Comparison of ENCODE assay signal across 9 cellular contexts in the genomic region with DNA sequence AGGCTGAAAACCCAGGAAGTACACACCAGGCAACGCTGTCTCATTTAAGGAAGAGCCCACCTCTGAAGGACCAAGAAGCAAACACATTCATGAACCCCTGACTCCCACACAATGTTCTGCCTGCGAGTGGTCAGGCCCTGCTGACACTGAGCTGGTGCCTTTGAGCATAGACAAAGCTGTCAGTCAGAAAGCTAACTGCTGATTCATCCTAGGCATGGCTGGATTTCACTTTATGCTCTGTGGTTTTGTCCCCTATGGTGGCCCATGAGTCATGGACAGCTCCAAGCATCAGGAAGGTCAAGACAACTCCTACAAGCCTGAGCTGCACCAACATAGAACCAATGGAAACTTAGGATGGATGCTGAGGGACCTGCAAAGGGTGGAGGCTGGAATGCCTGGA.
A peak's percentile ranks its signal among the peaks of the same experiment; 100 is the strongest.
DNase-seq lines count a peak whose midpoint lies in the region; ATAC-seq and TF ChIP-seq lines count a peak whose summit lies in the region.
"Had no signal": no experiment of that assay in that cellular context is flagged by ENCODE, and none has a peak within 500 bp of the region (broad histone marks: within the 10 kb centered on the region; RNA-seq: fewer than 3 reads in every experiment).

No MANE protein-coding gene starts in this region.

- POLR2A ChIA-PET in CD4-positive, alpha-beta T cell (lab: Charles Lee), result no interaction called here
- POLR2A ChIA-PET in HEK293 (lab: Yijun Ruan, JAX), result no interaction called here

- CTCF ChIA-PET in CD4-positive, alpha-beta T cell (lab: Charles Lee), result no interaction called here
- CTCF ChIA-PET in HEK293 (lab: Yijun Ruan, JAX), result no interaction called here

- no peak for DNase-seq in CD4-positive, alpha-beta T cell
- peak; percentile 85 to 91 for DNase-seq in SJSA1 (ENCODE audit: low read depth in 1 of 2, low spot score in 2 of 2)
- DNase-seq in foreskin melanocyte, result peak; percentile 85
- no peak for DNase-seq in NCI-H526 (lab: John Stamatoyannopoulos, UW)
- DNase-seq in activated CD4-positive, CD25-positive, alpha-beta regulatory T cell (lab: John Stamatoyannopoulos, UW), result no peak
- DNase-seq in Peyer's patch, result no peak
- no peak for DNase-seq in aorta
- DNase-seq: right lobe of liver had no signal

- H3K4me3 Mint-ChIP-seq in CD4-positive, alpha-beta T cell, result no peak overlapping the region

- peaks cover 0 to 68% of the 10 kb centered on the region in 2 experiments; a peak in 1 of 3 replicates for H3K36me3 ChIP-seq in HEK293 (ENCODE audit: control insufficient read depth in 2 of 2, insufficient read depth in 1 of 2, low read length in 2 of 2)
- peaks cover 24% of the 10 kb centered on the region for H3K36me3 ChIP-seq in SJSA1
- H3K36me3 ChIP-seq in Peyer's patch, result peaks cover 0 to 24% (median 0%) of the 10 kb centered on the region in 3 donors
- peaks cover 0 to 4% of the 10 kb centered on the region in 2 donors for H3K36me3 ChIP-seq in aorta (ENCODE audit: control insufficient read depth in 1 of 2, insufficient read depth in 2 of 2, low read length in 1 of 2)
- H3K36me3 ChIP-seq: right lobe of liver had no signal

- peak overlapping the region; percentile 40 for H3K27ac Mint-ChIP-seq in CD4-positive, alpha-beta T cell

- H3K36me3 Mint-ChIP-seq in CD4-positive, alpha-beta T cell (ENCODE audit: low read depth), result peaks cover 76% of the 10 kb centered on the region

- intact Hi-C loops in CD4-positive, alpha-beta T cell (cut with DNase I, micrococcal nuclease), result no loop called here
- intact Hi-C loops in aorta (cut with DNase I), result no loop called here

- H3K4me3 ChIP-seq in HEK293 (ENCODE audit: low read depth, low read length) (no peak overlapping the region), SJSA1 (no peak overlapping the region), Peyer's patch (no peak overlapping the region), aorta (ENCODE audit: low read length in 2 of 2) (no peak overlapping the region)
- H3K4me3 ChIP-seq: right lobe of liver had no signal

- no peaks in the 10 kb centered on the region for H3K4me1 ChIP-seq in HEK293 (ENCODE audit: control insufficient read depth, insufficient read depth, low read length)
- H3K4me1 ChIP-seq in SJSA1 (replicated peaks), result peaks cover 35% of the 10 kb centered on the region
- H3K4me1 ChIP-seq in Peyer's patch, result no peaks in the 10 kb centered on the region
- H3K4me1 ChIP-seq in aorta (ENCODE audit: control insufficient read depth in 1 of 2, insufficient read depth in 2 of 2, low read length in 2 of 2), result no peaks in the 10 kb centered on the region
- H3K4me1 ChIP-seq: right lobe of liver had no signal

- no peaks in the 10 kb centered on the region for H3K9me3 ChIP-seq in CD4-positive, alpha-beta T cell (ENCODE audit: control insufficient read depth, low read length)
- H3K9me3 ChIP-seq in HEK293 (ENCODE audit: control insufficient read depth, insufficient read depth, low read depth, low read length) (no peaks in the 10 kb centered on the region), SJSA1 (replicated peaks) (no peaks in the 10 kb centered on the region), Peyer's patch (no peaks in the 10 kb centered on the region), aorta (ENCODE audit: control insufficient read depth, low read length) (no peaks in the 10 kb centered on the region)
- H3K9me3 ChIP-seq: right lobe of liver had no signal

- H3K27ac ChIP-seq in CD4-positive, alpha-beta T cell (ENCODE audit: low read depth, low read length), result no peak overlapping the region
- H3K27ac ChIP-seq in HEK293 (ENCODE audit: extremely low read depth, low read depth, low read length) (no peak overlapping the region), SJSA1 (peak overlapping the region; percentile 72), Peyer's patch (no peak overlapping the region), aorta (ENCODE audit: low read depth in 1 of 2, low read length in 2 of 2) (no peak overlapping the region)
- H3K27ac ChIP-seq: right lobe of liver had no signal

- H3K27me3 Mint-ChIP-seq in CD4-positive, alpha-beta T cell, result no peaks in the 10 kb centered on the region

- H3K9me3 Mint-ChIP-seq in CD4-positive, alpha-beta T cell, result no peaks in the 10 kb centered on the region

- no peak for TF ChIP-seq POLR2A in Peyer's patch (IDR thresholded peaks at IDR 0.05)

- WGBS in aorta, 2 donors, result 94 to 97% methylated on average over 2 of the region's 2 CpGs

- no peak for ATAC-seq in CD4-positive, alpha-beta T cell (ENCODE audit: poor library complexity)
- no peak for ATAC-seq in aorta (ENCODE audit: low FRiP score)

- H3K27me3 ChIP-seq in CD4-positive, alpha-beta T cell (ENCODE audit: control insufficient read depth, insufficient read depth, low read length), result no peaks in the 10 kb centered on the region
- H3K27me3 ChIP-seq in SJSA1 (replicated peaks) (no peaks in the 10 kb centered on the region), Peyer's patch (no peaks in the 10 kb centered on the region), aorta (ENCODE audit: control insufficient read depth in 1 of 2, insufficient read depth in 2 of 2, low read length in 1 of 2) (no peaks in the 10 kb centered on the region)
- H3K27me3 ChIP-seq: right lobe of liver had no signal

- TF ChIP-seq CTCF in CD4-positive, alpha-beta T cell (IDR thresholded peaks at IDR 0.05), result no peak
- TF ChIP-seq CTCF in HEK293 (tag by site-specific recombination; IDR thresholded peaks at IDR 0.05) (no peak), Peyer's patch (IDR thresholded peaks at IDR 0.05) (no peak)

- H3K4me1 Mint-ChIP-seq in CD4-positive, alpha-beta T cell (ENCODE audit: low read depth), result peaks cover 6% of the 10 kb centered on the region

TF ChIP-seq in HEK293, 187 proteins besides CTCF, POLR2A, EP300 and RAD21:
- TF ChIP-seq ZNF354C (tag by site-specific recombination; IDR thresholded peaks at IDR 0.05; ENCODE audit: borderline replicate concordance, low read depth) (no peak), REST (tag by site-specific recombination; IDR thresholded peaks at IDR 0.05) (peak; percentile 51; the same call in 1 of the 2 replicates), ZNF701 (tag by site-specific recombination; IDR thresholded peaks at IDR 0.05) (no peak)

Comparison
In these comparisons a context has a peak if more than half of its experiments do, and no peak if none do; other contexts are left out.
1. DNase-seq: peak in SJSA1 (2 of 2) and foreskin melanocyte (single experiment); none in CD4-positive, alpha-beta T cell (0 of 10), NCI-H526 (0 of 2), activated CD4-positive, CD25-positive, alpha-beta regulatory T cell (0 of 4), Peyer's patch (0 of 3) and aorta (0 of 2).